ENCODE assay signal across 10 cellular contexts in the genomic region with DNA sequence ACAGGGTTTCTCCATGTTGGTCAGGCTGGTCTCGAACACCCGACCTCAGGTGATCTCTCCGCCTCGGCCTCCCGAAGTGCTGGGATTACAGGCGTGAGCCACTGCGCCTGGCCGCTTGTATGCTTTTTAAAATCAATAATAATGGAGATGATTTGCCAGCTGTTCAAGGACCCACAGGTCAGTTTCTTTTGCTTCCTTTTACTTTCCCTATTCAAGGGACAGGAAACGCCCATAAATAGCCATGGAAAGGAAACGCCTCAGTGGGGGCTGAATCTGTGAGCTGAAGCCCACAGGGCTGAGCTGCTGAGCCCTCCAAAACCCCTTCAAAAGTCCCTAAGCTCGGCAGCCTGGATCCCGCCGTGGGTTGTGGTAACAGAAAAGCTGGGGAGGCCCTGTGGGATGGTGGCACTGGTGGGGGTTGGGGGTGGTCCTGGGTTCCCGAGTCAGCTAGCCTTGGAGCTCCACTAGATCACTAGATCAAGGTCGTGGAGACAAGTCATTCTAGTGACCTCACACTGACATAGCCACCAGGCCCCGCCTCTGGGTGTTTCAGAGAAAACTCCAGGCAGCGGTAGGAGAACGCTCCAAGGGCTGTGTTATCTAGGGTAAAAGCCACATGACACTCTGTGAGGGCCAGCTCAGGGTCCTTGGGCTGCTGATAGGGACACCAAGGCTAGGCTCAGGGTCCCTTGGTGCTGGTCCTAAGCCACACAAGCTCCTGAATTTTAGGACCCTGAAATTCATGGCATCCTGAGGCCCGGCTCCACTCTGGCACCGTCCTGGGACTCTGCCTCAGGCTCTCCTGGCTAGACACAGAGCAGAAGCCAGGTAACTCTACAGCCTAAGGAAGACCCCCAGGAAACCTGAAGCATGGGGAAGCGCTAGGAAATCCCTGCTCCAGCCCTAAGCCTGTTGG. TPM values are rescaled to one million over a fixed set of nuclear protein-coding genes. Genes with fewer than 3 reads are reported as not detected.
A peak's percentile ranks its signal among the peaks of the same experiment; 100 is the strongest.
DNase-seq lines count a peak whose midpoint lies in the region; ATAC-seq and TF ChIP-seq lines count a peak whose summit lies in the region.
"Had no signal": no experiment of that assay in that cellular context is flagged by ENCODE, and none has a peak within 500 bp of the region (broad histone marks: within the 10 kb centered on the region; RNA-seq: fewer than 3 reads in every experiment).

No MANE protein-coding gene starts in this region.

- no peaks in the 10 kb centered on the region for H3K9me3 ChIP-seq in adrenal gland (replicated peaks in 1 of 3)
- no peaks in the 10 kb centered on the region for H3K9me3 ChIP-seq in skeletal muscle satellite cell (replicated peaks; ENCODE audit: low read length)

- H3K36me3 ChIP-seq in adrenal gland (replicated peaks in 1 of 2) (no peaks in the 10 kb centered on the region), skeletal muscle satellite cell (ENCODE audit: insufficient read depth, low read length) (no peaks in the 10 kb centered on the region)

- peak overlapping the region; percentile 72 for H3K9ac ChIP-seq in skeletal muscle satellite cell (ENCODE audit: low read depth, low read length)

- H3K4me1 Mint-ChIP-seq in activated CD4-positive, alpha-beta memory T cell treated with anti-CD3 and anti-CD28 coated beads for 36 hours (ENCODE audit: low read depth) = no peaks in the 10 kb centered on the region

- no peak overlapping the region for H3K27ac Mint-ChIP-seq in activated CD4-positive, alpha-beta memory T cell treated with anti-CD3 and anti-CD28 coated beads for 36 hours

- H3K4me3 Mint-ChIP-seq in activated CD4-positive, alpha-beta memory T cell treated with anti-CD3 and anti-CD28 coated beads for 36 hours = no peak overlapping the region

- no peaks in the 10 kb centered on the region for H3K27me3 Mint-ChIP-seq in activated CD4-positive, alpha-beta memory T cell treated with anti-CD3 and anti-CD28 coated beads for 36 hours

- intact Hi-C loops in adrenal gland (cut with DNase I) = no loop called here
- intact Hi-C loops in activated CD4-positive, alpha-beta memory T cell treated with anti-CD3 and anti-CD28 coated beads for 36 hours (cut with micrococcal nuclease) = no loop called here

- WGBS in adrenal gland, 4 donors = 20 to 27% (median 24%) methylated on average over 16 to 21 of the region's 21 CpGs

- ATAC-seq in HG03442 (IDR thresholded peaks at IDR 0.05; ENCODE audit: unreplicated experiment) (no peak), HG02571 (IDR thresholded peaks at IDR 0.05; ENCODE audit: unreplicated experiment) (no peak)

- H3K27me3 ChIP-seq in adrenal gland (no peaks in the 10 kb centered on the region), layer of hippocampus (ENCODE audit: control insufficient read depth, insufficient read depth, low read length) (no peaks in the 10 kb centered on the region), skeletal muscle satellite cell (ENCODE audit: control insufficient read depth, insufficient read depth, low read length) (no peaks in the 10 kb centered on the region)

- H3K4me1 ChIP-seq in adrenal gland (replicated peaks in 1 of 2) (peaks cover 24 to 35% of the 10 kb centered on the region in 2 donors), skeletal muscle satellite cell (ENCODE audit: control insufficient read depth, insufficient read depth, low read length) (peaks cover 53% of the 10 kb centered on the region)

- TF ChIP-seq POLR2A in adrenal gland (IDR thresholded peaks at IDR 0.05) = peak in 1 of 2 donors; percentile 60

- peak; percentile 34 for DNase-seq in GM12865 (ENCODE audit: low read depth)
- peak; percentile 86 to 95 (median 93) for DNase-seq in adrenal gland
- DNase-seq in activated CD4-positive, alpha-beta memory T cell treated with anti-CD3 and anti-CD28 coated beads for 36 hours = no peak
- no peak for DNase-seq in activated CD8-positive, alpha-beta memory T cell treated with anti-CD3 and anti-CD28 coated beads, Interleukin-2, amount 50 U/mL, for 48 hours
- DNase-seq: cerebellar nuclear complex, NCI-H1105 treated with DMSO at 0.1 percent for 48 hours had no signal

- no peaks in the 10 kb centered on the region for H3K36me3 Mint-ChIP-seq in activated CD4-positive, alpha-beta memory T cell treated with anti-CD3 and anti-CD28 coated beads for 36 hours

- CTCF ChIA-PET in activated CD4-positive, alpha-beta memory T cell treated with anti-CD3 and anti-CD28 coated beads for 36 hours (lab: Charles Lee) = interaction anchor here (1.3 kb wide), 1 partner anchor 74 kb away, joined by 5 read pairs; no protein-coding TSS in a partner anchor

- TF ChIP-seq CTCF in GM12865 (IDR thresholded peaks at IDR 0.05; ENCODE audit: insufficient read depth, low read depth, low read length, missing control alignments) = no peak
- no peak for TF ChIP-seq CTCF in adrenal gland (IDR thresholded peaks at IDR 0.05)

- H3K4me2 ChIP-seq in skeletal muscle satellite cell (ENCODE audit: low read length) = peak overlapping the region; percentile 58

- POLR2A ChIA-PET in activated CD4-positive, alpha-beta memory T cell treated with anti-CD3 and anti-CD28 coated beads for 36 hours (lab: Charles Lee) = interaction anchor here (1.1 kb wide), 1 partner anchor 18 kb away, joined by 3 read pairs; the partner anchor contains the start of gene DUSP1

- peak overlapping the region; percentile 86 to 95 (median 93) for H3K27ac ChIP-seq in adrenal gland
- H3K27ac ChIP-seq in layer of hippocampus (ENCODE audit: low read depth, low read length) = peak overlapping the region; percentile 53

- H3K9me3 Mint-ChIP-seq in activated CD4-positive, alpha-beta memory T cell treated with anti-CD3 and anti-CD28 coated beads for 36 hours = no peaks in the 10 kb centered on the region

- H3K4me3 ChIP-seq in GM12865 (ENCODE audit: low read depth, low read length) = no peak overlapping the region
- peak overlapping the region in 1 of 4 donors; percentile 17 for H3K4me3 ChIP-seq in adrenal gland
- H3K4me3 ChIP-seq in skeletal muscle satellite cell (ENCODE audit: low read length) = peak overlapping the region; percentile 17

RNA-seq across cellular contexts. Expression of gene DUSP1, which starts 18.0 kb away (rescaled TPM):
- 100 to 1,000 TPM in 7 of 8 donors, 10 to 100 TPM in 1; 60.5 to 603 (median 339) TPM for total RNA-seq in adrenal gland
- polyA plus RNA-seq in adrenal gland = 100 to 1,000 TPM in 1 of 3 donors, 10 to 100 TPM in 2; 59.5 to 107 (median 77.1) TPM
- total RNA-seq in skeletal muscle satellite cell (2012; rRNA removed) = 204 and 438 TPM in 2 replicates
- 10 to 100 TPM; 10.6 to 10.7 TPM for total RNA-seq in activated CD4-positive, alpha-beta memory T cell treated with anti-CD3 and anti-CD28 coated beads for 36 hours

RNA-seq across cellular contexts. Expression of gene ERGIC1, which starts 45.0 kb away (rescaled TPM):
- 100 to 1,000 TPM; 108 to 410 (median 254) TPM for total RNA-seq in adrenal gland
- polyA plus RNA-seq in adrenal gland = 100 to 1,000 TPM in 2 of 3 donors, 10 to 100 TPM in 1; 71.9 to 450 (median 103) TPM
- 162 and 224 TPM in 2 replicates for total RNA-seq in skeletal muscle satellite cell (2012; rRNA removed)
- 10 to 100 TPM; 41.9 to 42.7 TPM for total RNA-seq in activated CD4-positive, alpha-beta memory T cell treated with anti-CD3 and anti-CD28 coated beads for 36 hours

Comparison
In these comparisons a context has a peak if more than half of its experiments do, and no peak if none do; other contexts are left out.
1. DNase-seq: peak in GM12865 (single experiment) and adrenal gland (7 of 7); none in activated CD4-positive, alpha-beta memory T cell treated with anti-CD3 and anti-CD28 coated beads for 36 hours (single experiment) and activated CD8-positive, alpha-beta memory T cell treated with anti-CD3 and anti-CD28 coated beads, Interleukin-2, amount 50 U/mL, for 48 hours (single experiment).
2. RNA of gene DUSP1, which starts 18.0 kb away (total RNA-seq): 60.5 to 603 TPM in adrenal gland; 10.6 to 10.7 TPM in activated CD4-positive, alpha-beta memory T cell treated with anti-CD3 and anti-CD28 coated beads for 36 hours; every median in the first group is over 4 times any median in the second.